Comparison of ENCODE assay signal across 18 cellular contexts in the genomic region with DNA sequence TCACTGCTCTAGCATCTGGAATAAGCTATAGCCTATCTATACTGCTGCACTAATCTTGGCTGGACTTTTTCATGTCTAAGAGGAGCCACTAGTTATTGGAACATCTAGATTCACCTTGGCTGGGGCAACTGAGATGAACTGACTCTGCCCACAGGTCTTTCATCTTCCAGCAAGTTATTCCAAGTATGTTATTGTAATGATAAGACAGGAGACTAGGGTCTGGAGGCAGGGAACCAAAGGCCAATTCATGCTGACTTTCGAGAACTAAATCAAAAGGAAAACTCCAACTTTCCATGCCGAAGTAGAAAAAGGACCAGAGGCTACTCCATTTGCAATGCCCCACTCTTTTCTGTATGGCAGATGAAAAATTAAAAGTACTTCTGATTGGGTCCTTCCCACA.
DNase-seq lines count a peak whose midpoint lies in the region; ATAC-seq and TF ChIP-seq lines count a peak whose summit lies in the region.
"Had no signal": no experiment of that assay in that cellular context is flagged by ENCODE, and none has a peak within 500 bp of the region (broad histone marks: within the 10 kb centered on the region; RNA-seq: fewer than 3 reads in every experiment).

No MANE protein-coding gene starts in this region.

- TF ChIP-seq CTCF in Caco-2 (IDR thresholded peaks at IDR 0.05; ENCODE audit: insufficient read depth in 1 of 2, low read depth in 1 of 2, low read length in 1 of 2, severe bottlenecking in 1 of 2, unreplicated experiment in 1 of 2): no peak
- no peak for TF ChIP-seq CTCF in astrocyte of the cerebellum (IDR thresholded peaks at IDR 0.05; ENCODE audit: low read depth, low read length, missing control alignments)
- TF ChIP-seq CTCF in choroid plexus epithelial cell (conservative IDR thresholded peaks at IDR 0.05; ENCODE audit: low read depth, low read length): no peak

- H3K4me1 Mint-ChIP-seq in Caco-2 (ENCODE audit: low read depth, unreplicated experiment): peaks cover 9% of the 10 kb centered on the region
- no peaks in the 10 kb centered on the region for H3K4me1 Mint-ChIP-seq in stimulated activated memory B cell treated with anti-CD40 and anti-IgM and Interleukin-4, amounts not matched to agents 10 μg/mL and 1 μg/mL and 100 μg/mL, for 72 hours
- H3K4me1 Mint-ChIP-seq in CD8-positive, alpha-beta memory T cell: no peaks in the 10 kb centered on the region
- H3K4me1 Mint-ChIP-seq: CD14-positive monocyte; CD4-positive, alpha-beta memory T cell had no signal

- DNase-seq in Caco-2 (peak; percentile 57 to 76), astrocyte of the cerebellum (ENCODE audit: low read depth) (peak; percentile 24), choroid plexus epithelial cell (ENCODE audit: low read depth) (peak; percentile 7), AG08395 (ENCODE audit: low spot score) (no peak)
- DNase-seq in CD8-positive, alpha-beta memory T cell: no peak
- DNase-seq: CD4-positive, alpha-beta memory T cell; DMS 273 treated with DMSO at 0.1 percent for 48 hours; DMS53; DND-41; EL; H9 had no signal

- H3K36me3 Mint-ChIP-seq in Caco-2 (ENCODE audit: insufficient read depth, unreplicated experiment): no peaks in the 10 kb centered on the region
- H3K36me3 Mint-ChIP-seq in stimulated activated memory B cell treated with anti-CD40 and anti-IgM and Interleukin-4, amounts not matched to agents 10 μg/mL and 1 μg/mL and 100 μg/mL, for 72 hours: no peaks in the 10 kb centered on the region
- peaks cover 0 to 1% (median 0%) of the 10 kb centered on the region in 3 donors for H3K36me3 Mint-ChIP-seq in CD8-positive, alpha-beta memory T cell
- H3K36me3 Mint-ChIP-seq: CD14-positive monocyte; CD4-positive, alpha-beta memory T cell had no signal

- 0 out of 2 replicates have a peak, but pooled peaks cover 4% of the 10 kb centered on the region for H3K9me3 ChIP-seq in Caco-2
- no peaks in the 10 kb centered on the region for H3K9me3 ChIP-seq in CD8-positive, alpha-beta memory T cell (ENCODE audit: low read length)
- H3K9me3 ChIP-seq: BLaER1 had no signal

- no peaks in the 10 kb centered on the region for H3K27me3 ChIP-seq in Caco-2 (replicated peaks; ENCODE audit: control insufficient read depth, insufficient read depth, low read length)
- no peaks in the 10 kb centered on the region for H3K27me3 ChIP-seq in CD8-positive, alpha-beta memory T cell (ENCODE audit: insufficient read depth, low read length, poor library complexity, severe bottlenecking)
- H3K27me3 ChIP-seq: BLaER1 had no signal

- CTCF ChIA-PET in Caco-2 (lab: Charles Lee): no interaction called here
- CTCF ChIA-PET in CD8-positive, alpha-beta memory T cell (lab: Charles Lee): no interaction called here

- H3K36me3 ChIP-seq in Caco-2 (ENCODE audit: control insufficient read depth, insufficient read depth, low read length): no peaks in the 10 kb centered on the region
- H3K36me3 ChIP-seq in CD8-positive, alpha-beta memory T cell (ENCODE audit: insufficient read depth, low read length): no peaks in the 10 kb centered on the region
- H3K36me3 ChIP-seq: BLaER1 had no signal

- BruUV-seq in Caco-2 (replicated peaks; lab: Mats Ljungman, UMichigan): no TSS peak

- ATAC-seq in stimulated activated memory B cell treated with anti-CD40 and anti-IgM and Interleukin-4, amounts not matched to agents 10 μg/mL and 1 μg/mL and 100 μg/mL, for 72 hours: peak; percentile 8
- ATAC-seq in GM18907 (IDR thresholded peaks at IDR 0.05; ENCODE audit: unreplicated experiment): no peak
- ATAC-seq: A549, GM12878 had no signal

- H3K4me3 ChIP-seq in Caco-2 (ENCODE audit: low read depth, low read length) (no peak overlapping the region), astrocyte of the cerebellum (ENCODE audit: low read depth, low read length) (no peak overlapping the region), choroid plexus epithelial cell (ENCODE audit: low read depth, low read length) (no peak overlapping the region)
- no peak overlapping the region for H3K4me3 ChIP-seq in CD8-positive, alpha-beta memory T cell (ENCODE audit: low read length)
- H3K4me3 ChIP-seq: A549, BLaER1, GM12878 had no signal

- in situ Hi-C loops in astrocyte of the cerebellum (cut with HindIII; ENCODE audit: low sequenced_read_pairs): no loop called here

- H3K27me3 Mint-ChIP-seq in Caco-2 (ENCODE audit: insufficient read depth, unreplicated experiment): no peaks in the 10 kb centered on the region
- H3K27me3 Mint-ChIP-seq in stimulated activated memory B cell treated with anti-CD40 and anti-IgM and Interleukin-4, amounts not matched to agents 10 μg/mL and 1 μg/mL and 100 μg/mL, for 72 hours: no peaks in the 10 kb centered on the region
- no peaks in the 10 kb centered on the region for H3K27me3 Mint-ChIP-seq in CD8-positive, alpha-beta memory T cell
- H3K27me3 Mint-ChIP-seq: CD4-positive, alpha-beta memory T cell had no signal

- H3K27ac Mint-ChIP-seq in Caco-2 (ENCODE audit: unreplicated experiment): peak overlapping the region; percentile 39
- no peak overlapping the region for H3K27ac Mint-ChIP-seq in stimulated activated memory B cell treated with anti-CD40 and anti-IgM and Interleukin-4, amounts not matched to agents 10 μg/mL and 1 μg/mL and 100 μg/mL, for 72 hours
- H3K27ac Mint-ChIP-seq in CD8-positive, alpha-beta memory T cell: no peak overlapping the region
- H3K27ac Mint-ChIP-seq: CD14-positive monocyte; CD4-positive, alpha-beta memory T cell; H9 had no signal

- peaks cover 29% of the 10 kb centered on the region for H3K4me1 ChIP-seq in Caco-2
- H3K4me1 ChIP-seq in CD8-positive, alpha-beta memory T cell (ENCODE audit: insufficient read depth, low read length): no peaks in the 10 kb centered on the region
- H3K4me1 ChIP-seq: A549, BLaER1 had no signal

- intact Hi-C loops in Caco-2 (cut with micrococcal nuclease; ENCODE audit: unreplicated experiment): no loop called here

- no peak overlapping the region for H3K27ac ChIP-seq in CD8-positive, alpha-beta memory T cell (ENCODE audit: low read depth, low read length)
- H3K27ac ChIP-seq: 22Rv1, A549, BLaER1 had no signal

- H3K4me3 Mint-ChIP-seq in Caco-2 (ENCODE audit: unreplicated experiment): no peak overlapping the region
- H3K4me3 Mint-ChIP-seq in stimulated activated memory B cell treated with anti-CD40 and anti-IgM and Interleukin-4, amounts not matched to agents 10 μg/mL and 1 μg/mL and 100 μg/mL, for 72 hours: no peak overlapping the region
- H3K4me3 Mint-ChIP-seq in CD8-positive, alpha-beta memory T cell: no peak overlapping the region
- H3K4me3 Mint-ChIP-seq: CD14-positive monocyte; CD4-positive, alpha-beta memory T cell; H9 had no signal

- peaks cover 12% of the 10 kb centered on the region for H3K9me3 Mint-ChIP-seq in Caco-2 (ENCODE audit: unreplicated experiment)
- peaks cover 6% of the 10 kb centered on the region for H3K9me3 Mint-ChIP-seq in stimulated activated memory B cell treated with anti-CD40 and anti-IgM and Interleukin-4, amounts not matched to agents 10 μg/mL and 1 μg/mL and 100 μg/mL, for 72 hours
- peaks cover 10 to 36% (median 12%) of the 10 kb centered on the region in 5 donors for H3K9me3 Mint-ChIP-seq in CD8-positive, alpha-beta memory T cell
- H3K9me3 Mint-ChIP-seq: H9 had no signal

- POLR2A ChIA-PET in Caco-2 (lab: Charles Lee): no interaction called here
- POLR2A ChIA-PET in CD8-positive, alpha-beta memory T cell (lab: Charles Lee): no interaction called here

Comparison
In these comparisons a context has a peak if more than half of its experiments do, and no peak if none do; other contexts are left out.
1. DNase-seq: peak in Caco-2 (2 of 2), astrocyte of the cerebellum (single experiment) and choroid plexus epithelial cell (single experiment); none in CD8-positive, alpha-beta memory T cell (0 of 5) and AG08395 (single experiment).